Comparison of ENCODE assay signal across 15 cellular contexts in genomic region chr16:70651524-70651923, GRCh38. TPM values are rescaled to one million over a fixed set of nuclear protein-coding genes. Genes with fewer than 3 reads are reported as not detected.
A peak's percentile ranks its signal among the peaks of the same experiment; 100 is the strongest.
DNase-seq lines count a peak whose midpoint lies in the region; ATAC-seq, FAIRE-seq and TF ChIP-seq lines count a peak whose summit lies in the region.
"Had no signal": no experiment of that assay in that cellular context is flagged by ENCODE, and none has a peak within 500 bp of the region (broad histone marks: within the 10 kb centered on the region; RNA-seq: fewer than 3 reads in every experiment).

No MANE protein-coding gene starts in this region.

- H3T11ph ChIP-seq in H9 (ENCODE audit: low read length): no peak overlapping the region

- H3K56ac ChIP-seq in H9 (ENCODE audit: insufficient read length, low read depth, low read length): no peak overlapping the region

- no peak overlapping the region for H3K4ac ChIP-seq in H9 (ENCODE audit: low read depth, low read length)

- H3K4me1 Mint-ChIP-seq in H9 (peaks cover 10 to 17% of the 10 kb centered on the region in 2 experiments), astrocyte (ENCODE audit: low read depth, unreplicated experiment) (peaks cover 12% of the 10 kb centered on the region)

- no peak overlapping the region for H4K5ac ChIP-seq in H9 (ENCODE audit: insufficient read length, low read depth, low read length)

- H4K20me1 ChIP-seq in H9 (ENCODE audit: control insufficient read depth, insufficient read depth, insufficient read length) (no peaks in the 10 kb centered on the region), astrocyte (ENCODE audit: insufficient read depth, low read length) (no peaks in the 10 kb centered on the region)

- DNase-seq in H9 (no peak), astrocyte (ENCODE audit: low read depth) (peak; percentile 5), NCI-H1105 treated with DMSO at 0.1 percent for 48 hours (lab: John Stamatoyannopoulos, UW) (no peak), stomach (no peak), NCI-H82 treated with DMSO at 0.1 percent for 48 hours (lab: John Stamatoyannopoulos, UW; ENCODE audit: unreplicated experiment) (no peak)
- DNase-seq: CD8-positive, alpha-beta memory T cell; HFFc6; MG63; NCI-H1092 treated with DMSO at 0.1 percent for 48 hours; NCI-H1694 treated with DMSO at 0.1 percent for 48 hours; NCI-H446 had no signal

- H3K4me3 Mint-ChIP-seq in H9 (peak overlapping the region in 1 of 2 experiments; percentile 62; a peak in 2 of 5 replicates), astrocyte (ENCODE audit: unreplicated experiment) (no peak overlapping the region)
- H3K4me3 Mint-ChIP-seq: HFFc6 had no signal

- no peak for TF ChIP-seq EP300 in stomach (IDR thresholded peaks at IDR 0.05)

- no peaks in the 10 kb centered on the region for H3K23me2 ChIP-seq in H9 (ENCODE audit: insufficient read length, low read depth, low read length, poor library complexity, severe bottlenecking)

- FAIRE-seq in astrocyte (lab: Jason Lieb, UNC): no peak

- no peak overlapping the region for H4K8ac ChIP-seq in H9 (replicated peaks; ENCODE audit: insufficient read length, low read depth, low read length)

- no peak overlapping the region for H2BK120ac ChIP-seq in H9 (ENCODE audit: low read depth, low read length, poor library complexity, severe bottlenecking)

- H2BK15ac ChIP-seq in H9 (ENCODE audit: low read depth, low read length): no peak overlapping the region

- no peaks in the 10 kb centered on the region for H3K79me1 ChIP-seq in H9 (ENCODE audit: insufficient read depth, low read depth, low read length, poor library complexity, severe bottlenecking)

- ATAC-seq in esophagus mucosa: peak; percentile 24

- H3K9ac ChIP-seq in H9 (ENCODE audit: extremely low read depth, insufficient read length, low read length) (no peak overlapping the region), astrocyte (ENCODE audit: low read length) (no peak overlapping the region), skeletal muscle satellite cell (ENCODE audit: low read depth, low read length) (no peak overlapping the region)
- H3K9ac ChIP-seq: KMS-11 had no signal

- no peaks in the 10 kb centered on the region for H3K9me3 ChIP-seq in H9 (ENCODE audit: control insufficient read depth, low read depth, low read length)
- no peaks in the 10 kb centered on the region for H3K9me3 ChIP-seq in astrocyte (ENCODE audit: insufficient read depth, low read depth, low read length)
- H3K9me3 ChIP-seq in skeletal muscle satellite cell (replicated peaks; ENCODE audit: low read length): no peaks in the 10 kb centered on the region
- H3K9me3 ChIP-seq in stomach: no peaks in the 10 kb centered on the region
- H3K9me3 ChIP-seq: MG63 had no signal

- no peaks in the 10 kb centered on the region for H3K79me2 ChIP-seq in H9 (ENCODE audit: insufficient read depth, low read length)
- no peaks in the 10 kb centered on the region for H3K79me2 ChIP-seq in astrocyte (ENCODE audit: insufficient read depth, low read length)

- WGBS in H9 (ENCODE audit: extremely low coverage, insufficient read length, low lambda C conversion rate): no CpG with 5 or more reads among the region's 3 CpGs
- WGBS in stomach, 5 donors: 78 to 86% (median 80%) methylated on average over 3 of the region's 3 CpGs

- TF ChIP-seq CTCF in H9 (conservative IDR thresholded peaks at IDR 0.05) (no peak), astrocyte (IDR thresholded peaks at IDR 0.05; ENCODE audit: insufficient read depth, low read depth, low read length) (no peak), stomach (IDR thresholded peaks at IDR 0.05) (no peak)

- peaks cover 0 to 11% (median 6%) of the 10 kb centered on the region in 3 experiments; a peak in 6 of 7 replicates for H3K36me3 Mint-ChIP-seq in H9 (ENCODE audit: insufficient read depth in 1 of 3, low read depth in 3 of 3)
- H3K36me3 Mint-ChIP-seq in astrocyte (ENCODE audit: low read depth, unreplicated experiment): no peaks in the 10 kb centered on the region
- H3K36me3 Mint-ChIP-seq: CD8-positive, alpha-beta memory T cell had no signal

- no peak overlapping the region for H3K4me3 ChIP-seq in astrocyte (ENCODE audit: insufficient read depth, low read depth, low read length)
- no peak overlapping the region for H3K4me3 ChIP-seq in skeletal muscle satellite cell (ENCODE audit: low read length)
- no peak overlapping the region for H3K4me3 ChIP-seq in stomach
- H3K4me3 ChIP-seq: MG63, PC-9 had no signal

- no peak overlapping the region for H2BK20ac ChIP-seq in H9 (ENCODE audit: low read depth, low read length, poor library complexity, severe bottlenecking)

- no peak for TF ChIP-seq POLR2A in stomach (IDR thresholded peaks at IDR 0.05)

- H3K27ac ChIP-seq in H9 (ENCODE audit: insufficient read length, low read depth, low read length) (no peak overlapping the region), astrocyte (ENCODE audit: low read depth, low read length) (no peak overlapping the region), stomach (no peak overlapping the region)
- H3K27ac ChIP-seq: KMS-11, PC-9 had no signal

- intact Hi-C loops in stomach (cut with DNase I; ENCODE audit: low total_unique reads): loop anchor here (10.0 kb wide), 1 partner anchor 117 kb away; no protein-coding TSS in a partner anchor

- H4K91ac ChIP-seq in H9 (ENCODE audit: insufficient read length, low read depth, low read length): no peak overlapping the region

- no peak overlapping the region for H3K18ac ChIP-seq in H9 (ENCODE audit: insufficient read length, low read depth, low read length)

- no peaks in the 10 kb centered on the region for H3K36me3 ChIP-seq in astrocyte (ENCODE audit: insufficient read depth, low read length)
- no peaks in the 10 kb centered on the region for H3K36me3 ChIP-seq in skeletal muscle satellite cell (ENCODE audit: insufficient read depth, low read length)
- H3K36me3 ChIP-seq in stomach: no peaks in the 10 kb centered on the region
- H3K36me3 ChIP-seq: MG63 had no signal

- H3K23ac ChIP-seq in H9 (ENCODE audit: insufficient read length, low read depth, low read length): no peak overlapping the region

- no peak overlapping the region for H3K14ac ChIP-seq in H9 (ENCODE audit: insufficient read depth, low read length)

- H3K27me3 ChIP-seq in H9 (ENCODE audit: insufficient read depth, low read length) (no peaks in the 10 kb centered on the region), astrocyte (ENCODE audit: insufficient read depth, low read length) (no peaks in the 10 kb centered on the region), skeletal muscle satellite cell (ENCODE audit: control insufficient read depth, insufficient read depth, low read length) (no peaks in the 10 kb centered on the region), stomach (no peaks in the 10 kb centered on the region)
- H3K27me3 ChIP-seq: MG63 had no signal

- no peak overlapping the region for H2AFZ ChIP-seq in H9 (ENCODE audit: low read length)
- no peak overlapping the region for H2AFZ ChIP-seq in astrocyte (ENCODE audit: low read depth, low read length)
- H2AFZ ChIP-seq: PC-9 had no signal

- no peak overlapping the region for H2AK5ac ChIP-seq in H9 (ENCODE audit: insufficient read length, low read length)

- H3K27ac Mint-ChIP-seq in H9: peak overlapping the region; percentile 15 to 96 (median 88); a peak in 4 of 7 replicates
- no peak overlapping the region for H3K27ac Mint-ChIP-seq in astrocyte (ENCODE audit: unreplicated experiment)
- H3K27ac Mint-ChIP-seq: CD8-positive, alpha-beta memory T cell; HFFc6 had no signal

- no peak overlapping the region for H2BK5ac ChIP-seq in H9 (ENCODE audit: insufficient read length, low read length)

- H3K4me2 ChIP-seq in H9 (ENCODE audit: insufficient read depth, insufficient read length, low read length): no peak overlapping the region
- no peak overlapping the region for H3K4me2 ChIP-seq in astrocyte (ENCODE audit: low read length)
- peak overlapping the region; percentile 27 for H3K4me2 ChIP-seq in skeletal muscle satellite cell (ENCODE audit: low read length)
- H3K4me2 ChIP-seq: KMS-11, PC-9 had no signal

- H3K9me3 Mint-ChIP-seq in H9 (peaks cover 4 to 6% of the 10 kb centered on the region in 2 experiments; a peak in 2 of 5 replicates), astrocyte (ENCODE audit: unreplicated experiment) (peaks cover 2% of the 10 kb centered on the region)
- H3K9me3 Mint-ChIP-seq: CD8-positive, alpha-beta memory T cell; HFFc6 had no signal

- H3K27me3 Mint-ChIP-seq in H9 (ENCODE audit: low read depth) (no peaks in the 10 kb centered on the region; the same call in 1 of the 2 replicates), astrocyte (ENCODE audit: low read depth, unreplicated experiment) (peaks cover 7% of the 10 kb centered on the region)

- no peak overlapping the region for H2BK12ac ChIP-seq in H9 (ENCODE audit: insufficient read length, low read depth, low read length)

- H3K4me1 ChIP-seq in H9 (ENCODE audit: insufficient read depth, low read length) (no peaks in the 10 kb centered on the region), astrocyte (ENCODE audit: insufficient read depth, low read length) (peaks cover 20% of the 10 kb centered on the region), skeletal muscle satellite cell (ENCODE audit: control insufficient read depth, insufficient read depth, low read length) (peaks cover 40% of the 10 kb centered on the region), stomach (peaks cover 7 to 12% (median 10%) of the 10 kb centered on the region in 4 donors)

RNA-seq across cellular contexts. Expression of gene IL34, which starts 5.2 kb away (rescaled TPM):
- total RNA-seq in H9 (2021) (4.2 and 4.4 TPM in 2 replicates), astrocyte (0.34 and 0.38 TPM in 2 replicates), esophagus mucosa (7.9 TPM), stomach (1 to 10 TPM in 1 of 5 donors, under 1 TPM in 2, not detected in 2; 0.45 to 2.0 (median 0.87) TPM)
- total RNA-seq in skeletal muscle satellite cell (2012; rRNA removed): 0.51 and 1.5 TPM in 2 replicates
- 1 to 10 TPM; 1.5 to 5.9 (median 2.1) TPM for polyA plus RNA-seq in stomach
- total RNA-seq: CD8-positive, alpha-beta memory T cell; PC-9 had no signal
- polyA plus RNA-seq: CD8-positive, alpha-beta memory T cell had no signal

RNA-seq across cellular contexts. Expression of gene MTSS2, which starts 34.3 kb away (rescaled TPM):
- total RNA-seq in H9 (2021): 41.0 and 42.5 TPM in 2 replicates
- 31.3 and 38.3 TPM in 2 replicates for total RNA-seq in astrocyte
- total RNA-seq in esophagus mucosa: 32.8 TPM
- 17.0 and 25.6 TPM in 2 replicates for total RNA-seq in skeletal muscle satellite cell (2012; rRNA removed)
- total RNA-seq in stomach: 10 to 100 TPM in 4 of 5 donors, 1 to 10 TPM in 1; 5.8 to 50.7 (median 17.4) TPM
- 10 to 100 TPM; 19.7 to 42.2 (median 33.0) TPM for polyA plus RNA-seq in stomach
- polyA plus RNA-seq: CD8-positive, alpha-beta memory T cell had no signal
